Comparison of ENCODE assay signal across 1 cellular context in genomic region chr7:101363734-101364374, GRCh38.
TF ChIP-seq lines count a peak whose summit lies in the region.

No MANE protein-coding gene starts in this region.

TF ChIP-seq in HEK293, 187 proteins besides CTCF, POLR2A, EP300 and RAD21 (continued from another document and continues in another):
- TF ChIP-seq, protein P1, sequence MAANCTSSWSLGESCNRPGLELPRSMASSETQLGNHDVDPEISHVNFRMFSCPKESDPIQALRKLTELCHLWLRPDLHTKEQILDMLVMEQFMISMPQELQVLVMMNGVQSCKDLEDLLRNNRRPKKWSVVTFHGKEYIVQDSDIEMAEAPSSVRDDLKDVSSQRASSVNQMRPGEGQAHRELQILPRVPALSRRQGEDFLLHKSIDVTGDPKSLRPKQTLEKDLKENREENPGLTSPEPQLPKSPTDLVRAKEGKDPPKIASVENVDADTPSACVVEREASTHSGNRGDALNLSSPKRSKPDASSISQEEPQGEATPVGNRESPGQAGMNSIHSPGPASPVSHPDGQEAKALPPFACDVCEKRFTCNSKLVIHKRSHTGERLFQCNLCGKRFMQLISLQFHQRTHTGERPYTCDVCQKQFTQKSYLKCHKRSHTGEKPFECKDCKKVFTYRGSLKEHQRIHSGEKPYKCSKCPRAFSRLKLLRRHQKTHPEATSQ (tag by site-specific recombination; IDR thresholded peaks at IDR 0.05), result 0 out of 2 replicates have a peak, but pooled peaks have one; percentile 37
- TF ChIP-seq ZFP69B (tag by site-specific recombination; IDR thresholded peaks at IDR 0.05) (peak; percentile 70), KLF7 (tag by site-specific recombination; IDR thresholded peaks at IDR 0.05; ENCODE audit: borderline replicate concordance) (0 out of 2 replicates have a peak, but pooled peaks have one; percentile 40), RBAK (tag by site-specific recombination; IDR thresholded peaks at IDR 0.05) (no peak), ZNF280C (tag by site-specific recombination; IDR thresholded peaks at IDR 0.05) (no peak), HOXC10 (CRISPR knock-in tag; IDR thresholded peaks at IDR 0.05) (no peak), ZNF658 (tag by site-specific recombination; IDR thresholded peaks at IDR 0.05) (no peak), ZNF292 (tag by site-specific recombination; IDR thresholded peaks at IDR 0.05; ENCODE audit: borderline replicate concordance, low read depth) (no peak), ZNF561 (tag by site-specific recombination; IDR thresholded peaks at IDR 0.05; ENCODE audit: borderline replicate concordance) (peak; percentile 75; the same call in 1 of the 2 replicates), YY1 (tag by site-specific recombination; IDR thresholded peaks at IDR 0.05) (no peak), ZNF121 (tag by site-specific recombination; IDR thresholded peaks at IDR 0.05) (no peak), KLF9 (tag by site-specific recombination; IDR thresholded peaks at IDR 0.05; ENCODE audit: low read depth) (0 out of 2 replicates have a peak, but pooled peaks have one; percentile 14), ZNF133 (tag by site-specific recombination; IDR thresholded peaks at IDR 0.05) (no peak), KLF16 (tag by site-specific recombination; IDR thresholded peaks at IDR 0.05) (peak; percentile 48; the same call in 1 of the 2 replicates), ZNF18 (tag by site-specific recombination; IDR thresholded peaks at IDR 0.05) (no peak), ZNF843 (tag by site-specific recombination; IDR thresholded peaks at IDR 0.05) (no peak), IKZF3 (tag by site-specific recombination; IDR thresholded peaks at IDR 0.05) (no peak), ZBTB48 (tag by site-specific recombination; IDR thresholded peaks at IDR 0.05) (0 out of 2 replicates have a peak, but pooled peaks have one; percentile 46), ZNF571 (tag by site-specific recombination; IDR thresholded peaks at IDR 0.05) (no peak), ZBTB7A (tag by site-specific recombination; IDR thresholded peaks at IDR 0.05; ENCODE audit: low read depth) (peak; percentile 96), ZBTB44 (tag by site-specific recombination; IDR thresholded peaks at IDR 0.05) (peak; percentile 69), REPIN1 (tag by site-specific recombination; IDR thresholded peaks at IDR 0.05; ENCODE audit: low read depth) (no peak), ZNF391 (tag by site-specific recombination; IDR thresholded peaks at IDR 0.05; ENCODE audit: borderline replicate concordance, low read depth) (peak; percentile 78), ZEB2 (tag by site-specific recombination; IDR thresholded peaks at IDR 0.05) (peak; percentile 95), ZNF777 (tag by site-specific recombination; IDR thresholded peaks at IDR 0.05; ENCODE audit: borderline replicate concordance) (no peak), PRDM4 (tag by site-specific recombination; IDR thresholded peaks at IDR 0.05) (no peak), ZNF747 (tag by site-specific recombination; IDR thresholded peaks at IDR 0.05) (no peak), ZNF2 (tag by site-specific recombination; IDR thresholded peaks at IDR 0.05) (peak; percentile 79), ZBTB1 (tag by site-specific recombination; IDR thresholded peaks at IDR 0.05) (no peak), ZNF510 (tag by site-specific recombination; IDR thresholded peaks at IDR 0.05; ENCODE audit: insufficient replicate concordance) (no peak), ZSCAN23 (tag by site-specific recombination; IDR thresholded peaks at IDR 0.05) (no peak), ZNF660 (tag by site-specific recombination; IDR thresholded peaks at IDR 0.05) (peak; percentile 73; the same call in 1 of the 2 replicates), ZFP41 (tag by site-specific recombination; IDR thresholded peaks at IDR 0.05; ENCODE audit: borderline replicate concordance) (no peak), ZNF350 (tag by site-specific recombination; IDR thresholded peaks at IDR 0.05) (no peak), BCL11B (tag by site-specific recombination; IDR thresholded peaks at IDR 0.05; ENCODE audit: low read depth) (peak; percentile 96), ZBTB8A (tag by site-specific recombination; IDR thresholded peaks at IDR 0.05) (peak; percentile 94), ZNF654 (tag by site-specific recombination; IDR thresholded peaks at IDR 0.05; ENCODE audit: low read depth) (peak; percentile 39), MZF1 (tag by site-specific recombination; IDR thresholded peaks at IDR 0.05; ENCODE audit: borderline replicate concordance) (no peak)
- TF ChIP-seq, protein P2, sequence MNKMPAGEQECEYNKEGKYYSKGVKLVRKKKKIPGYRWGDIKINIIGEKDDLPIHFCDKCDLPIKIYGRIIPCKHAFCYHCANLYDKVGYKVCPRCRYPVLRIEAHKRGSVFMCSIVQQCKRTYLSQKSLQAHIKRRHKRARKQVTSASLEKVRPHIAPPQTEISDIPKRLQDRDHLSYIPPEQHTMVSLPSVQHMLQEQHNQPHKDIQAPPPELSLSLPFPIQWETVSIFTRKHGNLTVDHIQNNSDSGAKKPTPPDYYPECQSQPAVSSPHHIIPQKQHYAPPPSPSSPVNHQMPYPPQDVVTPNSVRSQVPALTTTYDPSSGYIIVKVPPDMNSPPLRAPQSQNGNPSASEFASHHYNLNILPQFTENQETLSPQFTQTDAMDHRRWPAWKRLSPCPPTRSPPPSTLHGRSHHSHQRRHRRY (tag by site-specific recombination; IDR thresholded peaks at IDR 0.05), result no peak
- TF ChIP-seq, protein P3, sequence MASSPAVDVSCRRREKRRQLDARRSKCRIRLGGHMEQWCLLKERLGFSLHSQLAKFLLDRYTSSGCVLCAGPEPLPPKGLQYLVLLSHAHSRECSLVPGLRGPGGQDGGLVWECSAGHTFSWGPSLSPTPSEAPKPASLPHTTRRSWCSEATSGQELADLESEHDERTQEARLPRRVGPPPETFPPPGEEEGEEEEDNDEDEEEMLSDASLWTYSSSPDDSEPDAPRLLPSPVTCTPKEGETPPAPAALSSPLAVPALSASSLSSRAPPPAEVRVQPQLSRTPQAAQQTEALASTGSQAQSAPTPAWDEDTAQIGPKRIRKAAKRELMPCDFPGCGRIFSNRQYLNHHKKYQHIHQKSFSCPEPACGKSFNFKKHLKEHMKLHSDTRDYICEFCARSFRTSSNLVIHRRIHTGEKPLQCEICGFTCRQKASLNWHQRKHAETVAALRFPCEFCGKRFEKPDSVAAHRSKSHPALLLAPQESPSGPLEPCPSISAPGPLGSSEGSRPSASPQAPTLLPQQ (tag by site-specific recombination; IDR thresholded peaks at IDR 0.05), result peak; percentile 78
- TF ChIP-seq, protein P4, sequence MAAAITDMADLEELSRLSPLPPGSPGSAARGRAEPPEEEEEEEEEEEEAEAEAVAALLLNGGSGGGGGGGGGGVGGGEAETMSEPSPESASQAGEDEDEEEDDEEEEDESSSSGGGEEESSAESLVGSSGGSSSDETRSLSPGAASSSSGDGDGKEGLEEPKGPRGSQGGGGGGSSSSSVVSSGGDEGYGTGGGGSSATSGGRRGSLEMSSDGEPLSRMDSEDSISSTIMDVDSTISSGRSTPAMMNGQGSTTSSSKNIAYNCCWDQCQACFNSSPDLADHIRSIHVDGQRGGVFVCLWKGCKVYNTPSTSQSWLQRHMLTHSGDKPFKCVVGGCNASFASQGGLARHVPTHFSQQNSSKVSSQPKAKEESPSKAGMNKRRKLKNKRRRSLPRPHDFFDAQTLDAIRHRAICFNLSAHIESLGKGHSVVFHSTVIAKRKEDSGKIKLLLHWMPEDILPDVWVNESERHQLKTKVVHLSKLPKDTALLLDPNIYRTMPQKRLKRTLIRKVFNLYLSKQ (tag by site-specific recombination; IDR thresholded peaks at IDR 0.05; ENCODE audit: borderline replicate concordance), result no peak
- TF ChIP-seq, protein P5, sequence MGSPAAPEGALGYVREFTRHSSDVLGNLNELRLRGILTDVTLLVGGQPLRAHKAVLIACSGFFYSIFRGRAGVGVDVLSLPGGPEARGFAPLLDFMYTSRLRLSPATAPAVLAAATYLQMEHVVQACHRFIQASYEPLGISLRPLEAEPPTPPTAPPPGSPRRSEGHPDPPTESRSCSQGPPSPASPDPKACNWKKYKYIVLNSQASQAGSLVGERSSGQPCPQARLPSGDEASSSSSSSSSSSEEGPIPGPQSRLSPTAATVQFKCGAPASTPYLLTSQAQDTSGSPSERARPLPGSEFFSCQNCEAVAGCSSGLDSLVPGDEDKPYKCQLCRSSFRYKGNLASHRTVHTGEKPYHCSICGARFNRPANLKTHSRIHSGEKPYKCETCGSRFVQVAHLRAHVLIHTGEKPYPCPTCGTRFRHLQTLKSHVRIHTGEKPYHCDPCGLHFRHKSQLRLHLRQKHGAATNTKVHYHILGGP (tag by site-specific recombination; IDR thresholded peaks at IDR 0.05), result no peak
- TF ChIP-seq, protein P6, sequence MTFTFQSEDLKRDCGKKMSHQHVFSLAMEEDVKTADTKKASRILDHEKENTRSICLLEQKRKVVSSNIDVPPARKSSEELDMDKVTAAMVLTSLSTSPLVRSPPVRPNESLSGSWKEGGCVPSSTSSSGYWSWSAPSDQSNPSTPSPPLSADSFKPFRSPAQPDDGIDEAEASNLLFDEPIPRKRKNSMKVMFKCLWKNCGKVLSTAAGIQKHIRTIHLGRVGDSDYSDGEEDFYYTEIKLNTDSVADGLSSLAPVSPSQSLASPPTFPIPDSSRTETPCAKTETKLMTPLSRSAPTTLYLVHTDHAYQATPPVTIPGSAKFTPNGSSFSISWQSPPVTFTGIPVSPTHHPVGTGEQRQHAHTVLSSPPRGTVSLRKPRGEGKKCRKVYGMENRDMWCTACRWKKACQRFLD (tag by site-specific recombination; IDR thresholded peaks at IDR 0.05), result no peak
- TF ChIP-seq, protein P7, sequence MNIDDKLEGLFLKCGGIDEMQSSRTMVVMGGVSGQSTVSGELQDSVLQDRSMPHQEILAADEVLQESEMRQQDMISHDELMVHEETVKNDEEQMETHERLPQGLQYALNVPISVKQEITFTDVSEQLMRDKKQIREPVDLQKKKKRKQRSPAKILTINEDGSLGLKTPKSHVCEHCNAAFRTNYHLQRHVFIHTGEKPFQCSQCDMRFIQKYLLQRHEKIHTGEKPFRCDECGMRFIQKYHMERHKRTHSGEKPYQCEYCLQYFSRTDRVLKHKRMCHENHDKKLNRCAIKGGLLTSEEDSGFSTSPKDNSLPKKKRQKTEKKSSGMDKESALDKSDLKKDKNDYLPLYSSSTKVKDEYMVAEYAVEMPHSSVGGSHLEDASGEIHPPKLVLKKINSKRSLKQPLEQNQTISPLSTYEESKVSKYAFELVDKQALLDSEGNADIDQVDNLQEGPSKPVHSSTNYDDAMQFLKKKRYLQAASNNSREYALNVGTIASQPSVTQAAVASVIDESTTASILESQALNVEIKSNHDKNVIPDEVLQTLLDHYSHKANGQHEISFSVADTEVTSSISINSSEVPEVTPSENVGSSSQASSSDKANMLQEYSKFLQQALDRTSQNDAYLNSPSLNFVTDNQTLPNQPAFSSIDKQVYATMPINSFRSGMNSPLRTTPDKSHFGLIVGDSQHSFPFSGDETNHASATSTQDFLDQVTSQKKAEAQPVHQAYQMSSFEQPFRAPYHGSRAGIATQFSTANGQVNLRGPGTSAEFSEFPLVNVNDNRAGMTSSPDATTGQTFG (tag by site-specific recombination; IDR thresholded peaks at IDR 0.05; ENCODE audit: borderline replicate concordance), result no peak
